Comparison of ENCODE assay signal across 1 cellular context in genomic region chr11:46674463-46675287, GRCh38.
TF ChIP-seq lines count a peak whose summit lies in the region.

No MANE protein-coding gene starts in this region.

TF ChIP-seq in IMR-90, 13 proteins besides CTCF, POLR2A, EP300 and RAD21 (continued from another document):
- TF ChIP-seq BHLHE40 (IDR thresholded peaks at IDR 0.05; ENCODE audit: low read depth, low read length) (no peak), CHD1 (IDR thresholded peaks at IDR 0.05; ENCODE audit: low read depth, low read length) (no peak), MAZ (IDR thresholded peaks at IDR 0.05; ENCODE audit: borderline replicate concordance, low read depth, low read length) (no peak), RFX5 (IDR thresholded peaks at IDR 0.05; ENCODE audit: low read depth, low read length) (no peak), SMC3 (IDR thresholded peaks at IDR 0.05; ENCODE audit: low read depth, low read length) (no peak), MAFK (IDR thresholded peaks at IDR 0.05; ENCODE audit: low read depth, low read length) (no peak), NFE2L2 (IDR thresholded peaks at IDR 0.05; ENCODE audit: low read depth, low read length) (no peak), CEBPB (IDR thresholded peaks at IDR 0.05; ENCODE audit: low read depth, low read length) (no peak)
